In the genomic region with DNA sequence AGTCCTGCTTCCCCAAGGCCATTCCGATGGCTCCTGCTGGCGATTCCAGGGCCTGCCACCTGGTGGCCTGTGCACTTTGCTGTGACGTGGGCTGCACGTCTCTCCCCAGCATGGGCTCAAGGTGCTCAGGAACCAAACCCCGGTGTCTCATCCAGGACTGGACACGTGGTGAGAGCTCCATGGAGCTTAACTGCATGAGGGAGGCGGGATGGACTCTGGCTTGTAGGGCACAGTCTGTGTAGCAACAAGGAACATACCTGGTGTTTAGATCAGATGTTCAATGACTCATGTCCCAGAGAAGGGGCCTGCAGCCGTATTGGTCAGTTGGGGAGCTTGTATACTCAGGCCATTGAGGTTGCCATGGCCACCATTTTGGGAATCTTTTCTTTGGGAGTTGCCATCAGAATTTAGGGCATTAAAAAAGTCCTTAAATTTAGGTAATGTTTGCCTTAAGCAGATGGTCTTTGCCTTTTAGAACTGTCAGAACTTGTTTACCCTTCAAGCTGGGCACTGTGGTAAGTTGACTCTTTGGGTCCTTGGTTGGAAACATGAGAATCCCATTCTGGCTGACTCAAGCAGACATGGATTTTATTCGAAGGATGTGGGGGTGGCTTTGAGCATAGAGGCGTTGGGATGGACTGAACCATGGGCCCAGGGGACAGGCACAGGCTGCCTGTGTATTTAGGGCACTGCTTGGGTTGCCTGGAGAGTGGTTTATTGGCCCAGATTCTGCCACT, we compare ENCODE assay signal across 1 cellular context.
A peak's percentile ranks its signal among the peaks of the same experiment; 100 is the strongest.
TF ChIP-seq lines count a peak whose summit lies in the region.

No MANE protein-coding gene starts in this region.

TF ChIP-seq in HepG2, 621 proteins besides CTCF, POLR2A, EP300 and RAD21 (continued from another document and continues in another):
- TF ChIP-seq RERE (CRISPR knock-in tag; IDR thresholded peaks at IDR 0.05; ENCODE audit: low read depth), result peak; percentile 61; the same call in 1 of the 2 replicates
- TF ChIP-seq ZNF251 (CRISPR knock-in tag; IDR thresholded peaks at IDR 0.05), result peak; percentile 43; the same call in 1 of the 2 replicates
- TF ChIP-seq ZNF589 (CRISPR knock-in tag; conservative IDR thresholded peaks at IDR 0.05), result no peak
- TF ChIP-seq ZNF746 (CRISPR knock-in tag; IDR thresholded peaks at IDR 0.05), result 0 out of 2 replicates have a peak, but pooled peaks have one; percentile 66
- TF ChIP-seq TFE3 (CRISPR knock-in tag; IDR thresholded peaks at IDR 0.05), result peak; percentile 86
- TF ChIP-seq, protein P1, sequence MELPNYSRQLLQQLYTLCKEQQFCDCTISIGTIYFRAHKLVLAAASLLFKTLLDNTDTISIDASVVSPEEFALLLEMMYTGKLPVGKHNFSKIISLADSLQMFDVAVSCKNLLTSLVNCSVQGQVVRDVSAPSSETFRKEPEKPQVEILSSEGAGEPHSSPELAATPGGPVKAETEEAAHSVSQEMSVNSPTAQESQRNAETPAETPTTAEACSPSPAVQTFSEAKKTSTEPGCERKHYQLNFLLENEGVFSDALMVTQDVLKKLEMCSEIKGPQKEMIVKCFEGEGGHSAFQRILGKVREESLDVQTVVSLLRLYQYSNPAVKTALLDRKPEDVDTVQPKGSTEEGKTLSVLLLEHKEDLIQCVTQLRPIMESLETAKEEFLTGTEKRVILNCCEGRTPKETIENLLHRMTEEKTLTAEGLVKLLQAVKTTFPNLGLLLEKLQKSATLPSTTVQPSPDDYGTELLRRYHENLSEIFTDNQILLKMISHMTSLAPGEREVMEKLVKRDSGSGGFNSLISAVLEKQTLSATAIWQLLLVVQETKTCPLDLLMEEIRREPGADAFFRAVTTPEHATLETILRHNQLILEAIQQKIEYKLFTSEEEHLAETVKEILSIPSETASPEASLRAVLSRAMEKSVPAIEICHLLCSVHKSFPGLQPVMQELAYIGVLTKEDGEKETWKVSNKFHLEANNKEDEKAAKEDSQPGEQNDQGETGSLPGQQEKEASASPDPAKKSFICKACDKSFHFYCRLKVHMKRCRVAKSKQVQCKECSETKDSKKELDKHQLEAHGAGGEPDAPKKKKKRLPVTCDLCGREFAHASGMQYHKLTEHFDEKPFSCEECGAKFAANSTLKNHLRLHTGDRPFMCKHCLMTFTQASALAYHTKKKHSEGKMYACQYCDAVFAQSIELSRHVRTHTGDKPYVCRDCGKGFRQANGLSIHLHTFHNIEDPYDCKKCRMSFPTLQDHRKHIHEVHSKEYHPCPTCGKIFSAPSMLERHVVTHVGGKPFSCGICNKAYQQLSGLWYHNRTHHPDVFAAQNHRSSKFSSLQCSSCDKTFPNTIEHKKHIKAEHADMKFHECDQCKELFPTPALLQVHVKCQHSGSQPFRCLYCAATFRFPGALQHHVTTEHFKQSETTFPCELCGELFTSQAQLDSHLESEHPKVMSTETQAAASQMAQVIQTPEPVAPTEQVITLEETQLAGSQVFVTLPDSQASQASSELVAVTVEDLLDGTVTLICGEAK (IDR thresholded peaks at IDR 0.05), result no peak
- TF ChIP-seq, protein P1 (CRISPR knock-in tag; IDR thresholded peaks at IDR 0.05), result peak; percentile 89; the same call in 1 of the 2 replicates
- peak; percentile 80 for TF ChIP-seq ATF3 (CRISPR knock-in tag; IDR thresholded peaks at IDR 0.05)
- TF ChIP-seq ZNF598 (CRISPR knock-in tag; IDR thresholded peaks at IDR 0.05; ENCODE audit: borderline replicate concordance), result peak; percentile 96
- TF ChIP-seq, protein P2, sequence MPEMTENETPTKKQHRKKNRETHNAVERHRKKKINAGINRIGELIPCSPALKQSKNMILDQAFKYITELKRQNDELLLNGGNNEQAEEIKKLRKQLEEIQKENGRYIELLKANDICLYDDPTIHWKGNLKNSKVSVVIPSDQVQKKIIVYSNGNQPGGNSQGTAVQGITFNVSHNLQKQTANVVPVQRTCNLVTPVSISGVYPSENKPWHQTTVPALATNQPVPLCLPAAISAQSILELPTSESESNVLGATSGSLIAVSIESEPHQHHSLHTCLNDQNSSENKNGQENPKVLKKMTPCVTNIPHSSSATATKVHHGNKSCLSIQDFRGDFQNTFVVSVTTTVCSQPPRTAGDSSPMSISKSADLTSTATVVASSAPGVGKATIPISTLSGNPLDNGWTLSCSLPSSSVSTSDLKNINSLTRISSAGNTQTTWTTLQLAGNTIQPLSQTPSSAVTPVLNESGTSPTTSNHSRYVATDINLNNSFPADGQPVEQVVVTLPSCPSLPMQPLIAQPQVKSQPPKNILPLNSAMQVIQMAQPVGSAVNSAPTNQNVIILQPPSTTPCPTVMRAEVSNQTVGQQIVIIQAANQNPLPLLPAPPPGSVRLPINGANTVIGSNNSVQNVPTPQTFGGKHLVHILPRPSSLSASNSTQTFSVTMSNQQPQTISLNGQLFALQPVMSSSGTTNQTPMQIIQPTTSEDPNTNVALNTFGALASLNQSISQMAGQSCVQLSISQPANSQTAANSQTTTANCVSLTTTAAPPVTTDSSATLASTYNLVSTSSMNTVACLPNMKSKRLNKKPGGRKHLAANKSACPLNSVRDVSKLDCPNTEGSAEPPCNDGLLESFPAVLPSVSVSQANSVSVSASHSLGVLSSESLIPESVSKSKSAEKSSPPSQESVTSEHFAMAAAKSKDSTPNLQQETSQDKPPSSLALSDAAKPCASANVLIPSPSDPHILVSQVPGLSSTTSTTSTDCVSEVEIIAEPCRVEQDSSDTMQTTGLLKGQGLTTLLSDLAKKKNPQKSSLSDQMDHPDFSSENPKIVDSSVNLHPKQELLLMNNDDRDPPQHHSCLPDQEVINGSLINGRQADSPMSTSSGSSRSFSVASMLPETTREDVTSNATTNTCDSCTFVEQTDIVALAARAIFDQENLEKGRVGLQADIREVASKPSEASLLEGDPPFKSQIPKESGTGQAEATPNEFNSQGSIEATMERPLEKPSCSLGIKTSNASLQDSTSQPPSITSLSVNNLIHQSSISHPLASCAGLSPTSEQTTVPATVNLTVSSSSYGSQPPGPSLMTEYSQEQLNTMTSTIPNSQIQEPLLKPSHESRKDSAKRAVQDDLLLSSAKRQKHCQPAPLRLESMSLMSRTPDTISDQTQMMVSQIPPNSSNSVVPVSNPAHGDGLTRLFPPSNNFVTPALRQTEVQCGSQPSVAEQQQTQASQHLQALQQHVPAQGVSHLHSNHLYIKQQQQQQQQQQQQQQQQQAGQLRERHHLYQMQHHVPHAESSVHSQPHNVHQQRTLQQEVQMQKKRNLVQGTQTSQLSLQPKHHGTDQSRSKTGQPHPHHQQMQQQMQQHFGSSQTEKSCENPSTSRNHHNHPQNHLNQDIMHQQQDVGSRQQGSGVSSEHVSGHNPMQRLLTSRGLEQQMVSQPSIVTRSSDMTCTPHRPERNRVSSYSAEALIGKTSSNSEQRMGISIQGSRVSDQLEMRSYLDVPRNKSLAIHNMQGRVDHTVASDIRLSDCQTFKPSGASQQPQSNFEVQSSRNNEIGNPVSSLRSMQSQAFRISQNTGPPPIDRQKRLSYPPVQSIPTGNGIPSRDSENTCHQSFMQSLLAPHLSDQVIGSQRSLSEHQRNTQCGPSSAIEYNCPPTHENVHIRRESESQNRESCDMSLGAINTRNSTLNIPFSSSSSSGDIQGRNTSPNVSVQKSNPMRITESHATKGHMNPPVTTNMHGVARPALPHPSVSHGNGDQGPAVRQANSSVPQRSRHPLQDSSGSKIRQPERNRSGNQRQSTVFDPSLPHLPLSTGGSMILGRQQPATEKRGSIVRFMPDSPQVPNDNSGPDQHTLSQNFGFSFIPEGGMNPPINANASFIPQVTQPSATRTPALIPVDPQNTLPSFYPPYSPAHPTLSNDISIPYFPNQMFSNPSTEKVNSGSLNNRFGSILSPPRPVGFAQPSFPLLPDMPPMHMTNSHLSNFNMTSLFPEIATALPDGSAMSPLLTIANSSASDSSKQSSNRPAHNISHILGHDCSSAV (CRISPR knock-in tag; IDR thresholded peaks at IDR 0.05; ENCODE audit: borderline replicate concordance), result peak; percentile 85; the same call in 1 of the 2 replicates
- TF ChIP-seq CAMTA2 (CRISPR knock-in tag; IDR thresholded peaks at IDR 0.05; ENCODE audit: borderline replicate concordance), result peak; percentile 93; the same call in 1 of the 2 replicates
- no peak for TF ChIP-seq SRSF1 (optimal IDR thresholded peaks at IDR 0.05; ENCODE audit: low read depth, low read length)
- TF ChIP-seq, protein P3, sequence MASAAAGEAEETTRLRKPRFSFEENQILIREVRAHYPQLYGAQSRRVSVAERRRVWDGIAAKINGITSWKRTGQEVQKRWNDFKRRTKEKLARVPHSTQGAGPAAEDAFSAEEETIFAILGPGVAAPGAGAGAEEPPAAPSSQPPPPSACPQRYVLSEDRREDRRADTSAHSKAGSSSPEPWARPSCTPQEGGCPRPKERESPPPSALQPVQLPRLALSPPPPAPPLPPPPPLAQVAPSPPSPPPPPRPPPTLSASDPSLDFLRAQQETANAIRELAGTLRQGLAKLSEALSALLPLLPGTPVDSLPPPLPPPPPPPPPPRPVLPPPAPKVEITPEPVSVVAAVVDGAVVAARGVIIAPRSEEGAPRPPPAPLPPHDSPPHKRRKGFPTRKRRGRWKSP (CRISPR knock-in tag; IDR thresholded peaks at IDR 0.05), result peak; percentile 59; the same call in 1 of the 2 replicates
- TF ChIP-seq, protein P4, sequence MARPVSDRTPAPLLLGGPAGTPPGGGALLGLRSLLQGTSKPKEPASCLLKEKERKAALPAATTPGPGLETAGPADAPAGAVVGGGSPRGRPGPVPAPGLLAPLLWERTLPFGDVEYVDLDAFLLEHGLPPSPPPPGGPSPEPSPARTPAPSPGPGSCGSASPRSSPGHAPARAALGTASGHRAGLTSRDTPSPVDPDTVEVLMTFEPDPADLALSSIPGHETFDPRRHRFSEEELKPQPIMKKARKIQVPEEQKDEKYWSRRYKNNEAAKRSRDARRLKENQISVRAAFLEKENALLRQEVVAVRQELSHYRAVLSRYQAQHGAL (CRISPR knock-in tag; IDR thresholded peaks at IDR 0.05; ENCODE audit: not compliant biosample characterization), result peak; percentile 50
- TF ChIP-seq ZNF672 (CRISPR knock-in tag; IDR thresholded peaks at IDR 0.05), result no peak
- TF ChIP-seq EED (CRISPR knock-in tag; IDR thresholded peaks at IDR 0.05), result 0 out of 2 replicates have a peak, but pooled peaks have one; percentile 32
